In the genomic region with DNA sequence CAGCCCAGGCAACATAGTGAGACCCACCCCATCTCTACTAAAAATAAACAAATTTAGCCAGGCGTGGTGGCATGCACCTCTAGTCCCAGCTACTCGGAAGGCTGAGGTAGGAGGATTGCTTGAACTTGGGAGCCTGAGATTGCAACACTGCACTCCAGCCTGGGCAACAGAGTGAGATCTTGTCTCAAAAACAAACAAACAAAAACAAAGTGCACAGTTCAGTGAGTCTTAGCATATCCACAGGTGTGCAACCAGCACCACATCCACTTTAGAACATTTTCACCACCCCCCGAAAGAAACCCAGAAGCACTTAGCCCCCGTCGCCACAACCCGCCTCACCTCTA, we compare ENCODE assay signal across 1 cellular context.
TF ChIP-seq lines count a peak whose summit lies in the region.

No MANE protein-coding gene starts in this region.

TF ChIP-seq in HEK293, 187 proteins besides CTCF, POLR2A, EP300 and RAD21 (continued from another document):
- TF ChIP-seq KLF1 (tag by site-specific recombination; IDR thresholded peaks at IDR 0.05) (peak; percentile 92; the same call in 1 of the 2 replicates), ZNF184 (tag by site-specific recombination; IDR thresholded peaks at IDR 0.05) (no peak), ZIC2 (tag by site-specific recombination; IDR thresholded peaks at IDR 0.05) (0 out of 2 replicates have a peak, but pooled peaks have one; percentile 6), ZNF23 (tag by site-specific recombination; IDR thresholded peaks at IDR 0.05; ENCODE audit: borderline replicate concordance) (no peak), ZNF623 (tag by site-specific recombination; IDR thresholded peaks at IDR 0.05) (no peak), ZNF292 (tag by site-specific recombination; IDR thresholded peaks at IDR 0.05; ENCODE audit: borderline replicate concordance, low read depth) (no peak), ZNF792 (tag by site-specific recombination; IDR thresholded peaks at IDR 0.05) (no peak), SCRT2 (tag by site-specific recombination; IDR thresholded peaks at IDR 0.05) (peak; percentile 42), SP3 (tag by site-specific recombination; IDR thresholded peaks at IDR 0.05) (no peak), ZNF658 (tag by site-specific recombination; IDR thresholded peaks at IDR 0.05) (no peak), ZNF324 (tag by site-specific recombination; IDR thresholded peaks at IDR 0.05) (no peak; the same call in 1 of the 2 replicates), ZNF707 (tag by site-specific recombination; IDR thresholded peaks at IDR 0.05) (no peak), ZBTB17 (tag by site-specific recombination; IDR thresholded peaks at IDR 0.05) (no peak), ZNF341 (tag by site-specific recombination; IDR thresholded peaks at IDR 0.05; ENCODE audit: low read depth) (no peak), ZNF335 (tag by site-specific recombination; conservative IDR thresholded peaks at IDR 0.05) (no peak; the same call in 1 of the 2 replicates), ZNF670 (tag by site-specific recombination; IDR thresholded peaks at IDR 0.05; ENCODE audit: low read depth) (no peak)
- TF ChIP-seq, protein P1, sequence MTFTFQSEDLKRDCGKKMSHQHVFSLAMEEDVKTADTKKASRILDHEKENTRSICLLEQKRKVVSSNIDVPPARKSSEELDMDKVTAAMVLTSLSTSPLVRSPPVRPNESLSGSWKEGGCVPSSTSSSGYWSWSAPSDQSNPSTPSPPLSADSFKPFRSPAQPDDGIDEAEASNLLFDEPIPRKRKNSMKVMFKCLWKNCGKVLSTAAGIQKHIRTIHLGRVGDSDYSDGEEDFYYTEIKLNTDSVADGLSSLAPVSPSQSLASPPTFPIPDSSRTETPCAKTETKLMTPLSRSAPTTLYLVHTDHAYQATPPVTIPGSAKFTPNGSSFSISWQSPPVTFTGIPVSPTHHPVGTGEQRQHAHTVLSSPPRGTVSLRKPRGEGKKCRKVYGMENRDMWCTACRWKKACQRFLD (tag by site-specific recombination; IDR thresholded peaks at IDR 0.05) = no peak
- TF ChIP-seq, protein P2, sequence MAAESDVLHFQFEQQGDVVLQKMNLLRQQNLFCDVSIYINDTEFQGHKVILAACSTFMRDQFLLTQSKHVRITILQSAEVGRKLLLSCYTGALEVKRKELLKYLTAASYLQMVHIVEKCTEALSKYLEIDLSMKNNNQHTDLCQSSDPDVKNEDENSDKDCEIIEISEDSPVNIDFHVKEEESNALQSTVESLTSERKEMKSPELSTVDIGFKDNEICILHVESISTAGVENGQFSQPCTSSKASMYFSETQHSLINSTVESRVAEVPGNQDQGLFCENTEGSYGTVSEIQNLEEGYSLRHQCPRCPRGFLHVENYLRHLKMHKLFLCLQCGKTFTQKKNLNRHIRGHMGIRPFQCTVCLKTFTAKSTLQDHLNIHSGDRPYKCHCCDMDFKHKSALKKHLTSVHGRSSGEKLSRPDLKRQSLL (tag by site-specific recombination; IDR thresholded peaks at IDR 0.05) = no peak
